Comparison of ENCODE assay signal across 23 cellular contexts in the genomic region with DNA sequence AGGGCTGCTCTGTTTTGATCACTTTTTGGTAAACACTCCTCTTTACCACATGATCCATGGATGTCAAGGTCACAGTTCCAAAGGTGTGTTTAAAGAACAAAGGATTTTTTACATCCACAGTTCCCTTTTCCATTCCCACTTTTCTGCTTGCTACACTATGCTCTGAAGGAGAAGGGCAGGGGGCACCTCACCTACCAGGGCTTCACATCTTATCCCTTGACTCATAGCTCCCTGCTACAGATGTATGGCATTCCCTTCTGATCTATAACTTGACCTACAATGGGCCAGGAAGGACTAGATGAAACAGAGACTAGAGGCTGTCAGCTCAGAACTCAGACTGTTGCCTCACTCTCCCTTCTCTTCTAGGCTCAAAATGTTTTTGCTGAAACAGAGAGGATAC.
DNase-seq lines count a peak whose midpoint lies in the region; ATAC-seq and TF ChIP-seq lines count a peak whose summit lies in the region.
"Had no signal": no experiment of that assay in that cellular context is flagged by ENCODE, and none has a peak within 500 bp of the region (broad histone marks: within the 10 kb centered on the region; RNA-seq: fewer than 3 reads in every experiment).

No MANE protein-coding gene starts in this region.

- peak overlapping the region; percentile 26; the same call in 1 of the 2 replicates for H3K27ac ChIP-seq in KMS-11
- H3K27ac ChIP-seq in hepatocyte, result peak overlapping the region; percentile 39
- H3K27ac ChIP-seq: suprapubic skin, vagina had no signal

- no peaks in the 10 kb centered on the region for H3K9me2 ChIP-seq in hepatocyte (replicated peaks; ENCODE audit: insufficient read depth)

- TF ChIP-seq CTCF in KMS-11 (conservative IDR thresholded peaks at IDR 0.05; ENCODE audit: low read depth, low read length) (no peak), hepatocyte (IDR thresholded peaks at IDR 0.05; ENCODE audit: poor library complexity) (no peak), GM20000 (IDR thresholded peaks at IDR 0.05; ENCODE audit: extremely low read depth, missing control alignments) (no peak)

- intact Hi-C loops in activated CD4-positive, alpha-beta T cell treated with anti-CD3 and anti-CD28 coated beads, Interleukin-2, amount 10 ng/mL, durations not matched to agents 24 days and 14 days (cut with micrococcal nuclease), result loop anchor here (2.0 to 5.0 kb wide), 2 partner anchors 15 to 232 kb away; a partner anchor contains a TSS

- H3K36me3 Mint-ChIP-seq in activated CD4-positive, alpha-beta T cell treated with anti-CD3 and anti-CD28 coated beads, Interleukin-2, amount 10 ng/mL, durations not matched to agents 24 days and 14 days (ENCODE audit: low read depth), result no peaks in the 10 kb centered on the region

- H3K36me3 ChIP-seq in KMS-11 (ENCODE audit: insufficient read depth), result no peaks in the 10 kb centered on the region
- no peaks in the 10 kb centered on the region for H3K36me3 ChIP-seq in hepatocyte (replicated peaks; ENCODE audit: insufficient read depth, low read depth)
- H3K36me3 ChIP-seq: suprapubic skin, vagina had no signal

- no peaks in the 10 kb centered on the region for H3K9me3 ChIP-seq in hepatocyte (ENCODE audit: low read depth)
- H3K9me3 ChIP-seq: suprapubic skin, vagina had no signal

- peak; percentile 17 for ATAC-seq in GM21367 (IDR thresholded peaks at IDR 0.05; ENCODE audit: unreplicated experiment)
- ATAC-seq: left lobe of liver had no signal

- peaks cover 15% of the 10 kb centered on the region for H3K4me1 Mint-ChIP-seq in activated CD4-positive, alpha-beta T cell treated with anti-CD3 and anti-CD28 coated beads, Interleukin-2, amount 10 ng/mL, durations not matched to agents 24 days and 14 days

- peaks cover 3% of the 10 kb centered on the region for H3K9me3 Mint-ChIP-seq in activated CD4-positive, alpha-beta T cell treated with anti-CD3 and anti-CD28 coated beads, Interleukin-2, amount 10 ng/mL, durations not matched to agents 24 days and 14 days

- DNase-seq in activated CD4-positive, alpha-beta T cell treated with anti-CD3 and anti-CD28 coated beads, Interleukin-2, amount 10 ng/mL, durations not matched to agents 24 days and 14 days, result no peak
- DNase-seq in activated CD4-positive, alpha-beta T cell treated with anti-CD3 and anti-CD28 coated beads for 1 hour, result no peak
- DNase-seq in hepatocyte (ENCODE audit: low spot score) (no peak), GM20000 (ENCODE audit: low spot score) (no peak), epidermal melanocyte (ENCODE audit: insufficient read length, low spot score) (no peak), SHP77 (lab: John Stamatoyannopoulos, UW) (no peak)
- DNase-seq: 8988T; activated naive CD4-positive, alpha-beta T cell; activated T-cell treated with anti-CD3 and anti-CD28 coated beads for 4 hours; aorta; cerebellar nuclear complex; DMS79; midbrain; NCI-H2171 treated with DMSO at 0.1 percent for 48 hours; NCI-H526 treated with DMSO at 0.1 percent for 48 hours; nephron progenitor cell; posterior cingulate gyrus; SW 1271 had no signal

- H3K4me3 Mint-ChIP-seq in activated CD4-positive, alpha-beta T cell treated with anti-CD3 and anti-CD28 coated beads, Interleukin-2, amount 10 ng/mL, durations not matched to agents 24 days and 14 days, result peak overlapping the region; percentile 35
- H3K4me3 Mint-ChIP-seq: nephron progenitor cell had no signal

- peak overlapping the region; percentile 76 for H3K4me2 ChIP-seq in KMS-11
- H3K4me2 ChIP-seq in hepatocyte, result no peak overlapping the region

- H3K27ac Mint-ChIP-seq in activated CD4-positive, alpha-beta T cell treated with anti-CD3 and anti-CD28 coated beads, Interleukin-2, amount 10 ng/mL, durations not matched to agents 24 days and 14 days, result no peak overlapping the region
- H3K27ac Mint-ChIP-seq: nephron progenitor cell had no signal

- H3K79me2 ChIP-seq in KMS-11 (ENCODE audit: insufficient read depth, low read depth) (no peaks in the 10 kb centered on the region), hepatocyte (no peaks in the 10 kb centered on the region)

- H2AFZ ChIP-seq in KMS-11 (ENCODE audit: low read depth) (no peak overlapping the region), hepatocyte (no peak overlapping the region)

- H3K27me3 ChIP-seq in KMS-11 (ENCODE audit: insufficient read depth, low read depth), result no peaks in the 10 kb centered on the region
- H3K27me3 ChIP-seq in hepatocyte, result no peaks in the 10 kb centered on the region
- H3K27me3 ChIP-seq: suprapubic skin, vagina had no signal

- peaks cover 42% of the 10 kb centered on the region for H3K4me1 ChIP-seq in KMS-11 (ENCODE audit: low read depth, poor library complexity, severe bottlenecking)
- H3K4me1 ChIP-seq in hepatocyte (ENCODE audit: insufficient read depth), result no peaks in the 10 kb centered on the region
- H3K4me1 ChIP-seq: suprapubic skin, vagina had no signal

- H3K4me3 ChIP-seq in KMS-11 (IDR thresholded peaks at IDR 0.05; ENCODE audit: insufficient read depth, low read depth, low read length) (no peak overlapping the region), hepatocyte (no peak overlapping the region)
- H3K4me3 ChIP-seq: suprapubic skin, vagina had no signal

- H3K27me3 Mint-ChIP-seq in activated CD4-positive, alpha-beta T cell treated with anti-CD3 and anti-CD28 coated beads, Interleukin-2, amount 10 ng/mL, durations not matched to agents 24 days and 14 days, result peaks cover 44% of the 10 kb centered on the region

- H4K20me1 ChIP-seq in KMS-11 (ENCODE audit: insufficient read depth), result no peaks in the 10 kb centered on the region
- no peaks in the 10 kb centered on the region for H4K20me1 ChIP-seq in hepatocyte (ENCODE audit: insufficient read depth, poor library complexity, severe bottlenecking)

- no peak overlapping the region for H3K9ac ChIP-seq in KMS-11
